ENCODE assay signal across 1 cellular context in genomic region chr16:20949660-20950059, GRCh38.
TF ChIP-seq lines count a peak whose summit lies in the region.

No MANE protein-coding gene starts in this region.

TF ChIP-seq in K562, 482 proteins besides CTCF, POLR2A, EP300 and RAD21:
- no peak for TF ChIP-seq JUN (IDR thresholded peaks at IDR 0.05; ENCODE audit: borderline replicate concordance, low read depth, low read length)
- TF ChIP-seq JUN (CRISPR knock-in tag; IDR thresholded peaks at IDR 0.05; ENCODE audit: borderline replicate concordance), result no peak
- TF ChIP-seq ZNF507 (tag; conservative IDR thresholded peaks at IDR 0.05), result peak; percentile 62
- TF ChIP-seq HMBOX1 (IDR thresholded peaks at IDR 0.05), result peak; percentile 88
- peak; percentile 90 for TF ChIP-seq ZNF12 (CRISPR knock-in tag; IDR thresholded peaks at IDR 0.05)
- TF ChIP-seq MCM5 (IDR thresholded peaks at IDR 0.05; ENCODE audit: low read depth), result no peak
